11 cellular contexts compared by ENCODE assay signal in the genomic region with DNA sequence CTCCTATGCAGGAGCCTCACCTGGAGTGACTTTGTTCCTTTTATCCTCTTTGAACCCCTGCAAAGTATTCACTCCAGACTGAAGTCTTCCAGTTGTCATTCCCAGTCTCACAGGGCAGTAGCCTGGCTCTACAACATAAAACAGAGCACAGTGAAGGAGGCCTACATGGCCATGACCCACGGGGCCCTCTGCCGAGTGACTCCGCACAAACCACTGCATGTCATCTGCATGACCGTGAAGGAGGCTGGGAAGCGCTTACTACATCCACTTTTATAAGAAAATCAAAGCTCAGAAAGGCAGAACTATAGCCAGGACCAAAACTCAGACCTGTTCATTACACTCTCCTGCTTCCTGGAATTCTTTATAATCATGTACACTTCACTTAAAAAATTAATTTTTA.
"Had no signal": no experiment of that assay in that cellular context is flagged by ENCODE, and none has a peak within 500 bp of the region (broad histone marks: within the 10 kb centered on the region; RNA-seq: fewer than 3 reads in every experiment).

No MANE protein-coding gene starts in this region.

- H3K4me3 ChIP-seq: colonic mucosa, left lung, tibial nerve, uterus had no signal

- H3K27ac Mint-ChIP-seq: nephron had no signal

- H3K36me3 ChIP-seq: colonic mucosa, uterus had no signal

- H3K27ac ChIP-seq: colonic mucosa, left lung, tibial nerve, uterus had no signal

- H3K4me1 ChIP-seq: colonic mucosa, uterus had no signal

- H3K27me3 ChIP-seq: colonic mucosa, left lung, tibial nerve, uterus had no signal

- DNase-seq: activated B cell treated with CpG ODN at 0.5 μM for 24 hours; activated CD4-positive, alpha-beta T cell treated with anti-CD3 and anti-CD28 coated beads, Interleukin-2, amount 10 ng/mL, durations not matched to agents 7 days and 5 days; activated CD8-positive, alpha-beta memory T cell treated with anti-CD3 and anti-CD28 coated beads, Interleukin-2, amount 10 ng/mL, durations not matched to agents 7 days and 5 days; colonic mucosa; hippocampal formation; kidney; left lung; substantia nigra; uterus had no signal

- H3K4me3 Mint-ChIP-seq: activated B cell treated with CpG ODN at 0.5 μM for 24 hours; activated CD4-positive, alpha-beta T cell treated with anti-CD3 and anti-CD28 coated beads, Interleukin-2, amount 10 ng/mL, durations not matched to agents 7 days and 5 days; activated CD8-positive, alpha-beta memory T cell treated with anti-CD3 and anti-CD28 coated beads, Interleukin-2, amount 10 ng/mL, durations not matched to agents 7 days and 5 days; nephron had no signal

- H3K9me3 ChIP-seq: colonic mucosa, left lung, tibial nerve, uterus had no signal

- H3K27me3 Mint-ChIP-seq: activated B cell treated with CpG ODN at 0.5 μM for 24 hours; activated CD4-positive, alpha-beta T cell treated with anti-CD3 and anti-CD28 coated beads, Interleukin-2, amount 10 ng/mL, durations not matched to agents 7 days and 5 days; activated CD8-positive, alpha-beta memory T cell treated with anti-CD3 and anti-CD28 coated beads, Interleukin-2, amount 10 ng/mL, durations not matched to agents 7 days and 5 days had no signal

- H3K9me3 Mint-ChIP-seq: activated B cell treated with CpG ODN at 0.5 μM for 24 hours; activated CD4-positive, alpha-beta T cell treated with anti-CD3 and anti-CD28 coated beads, Interleukin-2, amount 10 ng/mL, durations not matched to agents 7 days and 5 days; nephron had no signal
